In genomic region chr18:51739044-51739666, GRCh38 we compare ENCODE assay signal across 16 cellular contexts.
A peak's percentile ranks its signal among the peaks of the same experiment; 100 is the strongest.
DNase-seq lines count a peak whose midpoint lies in the region; ATAC-seq, FAIRE-seq and TF ChIP-seq lines count a peak whose summit lies in the region.
"Had no signal": no experiment of that assay in that cellular context is flagged by ENCODE, and none has a peak within 500 bp of the region (broad histone marks: within the 10 kb centered on the region; RNA-seq: fewer than 3 reads in every experiment).

No MANE protein-coding gene starts in this region.

- ATAC-seq in GM19438 (IDR thresholded peaks at IDR 0.05; ENCODE audit: low read depth, unreplicated experiment) (peak; percentile 80), HG02678 (IDR thresholded peaks at IDR 0.05; ENCODE audit: unreplicated experiment) (peak; percentile 91), HG03354 (IDR thresholded peaks at IDR 0.05; ENCODE audit: poor library complexity, severe bottlenecking, unreplicated experiment) (peak; percentile 98)
- ATAC-seq: left lobe of liver had no signal

- no peak for DNase-seq in GM12891 (ENCODE audit: insufficient read length, low spot score)
- DNase-seq in SHP77 treated with DMSO at 0.1 percent for 48 hours (lab: John Stamatoyannopoulos, UW), result no peak
- no peak for DNase-seq in nucleus accumbens (lab: John Stamatoyannopoulos, UW)
- no peak for DNase-seq in dermis blood vessel endothelial cell
- no peak for DNase-seq in HT-29 (ENCODE audit: low spot score)
- DNase-seq: aorta, glutamatergic neuron, MV-4-11, NCI-H446 treated with DMSO at 0.1 percent for 48 hours, Right ventricle myocardium superior, small intestine, upper lobe of left lung had no signal

- FAIRE-seq in GM12891 (lab: Jason Lieb, UNC), result no peak
- FAIRE-seq: small intestine had no signal

- TF ChIP-seq POLR2A in GM12891 (IDR thresholded peaks at IDR 0.05; ENCODE audit: low read depth, low read length), result no peak

TF ChIP-seq in GM12891, 5 proteins besides CTCF, POLR2A, EP300 and RAD21:
- TF ChIP-seq POU2F2 (IDR thresholded peaks at IDR 0.05; ENCODE audit: low read depth, low read length) (no peak), SPI1 (IDR thresholded peaks at IDR 0.05; ENCODE audit: low read depth, low read length) (no peak), PAX5 (IDR thresholded peaks at IDR 0.05; ENCODE audit: insufficient read depth, low read length, severe bottlenecking) (peak; percentile 81)
